ENCODE assay signal across 1 cellular context in the genomic region with DNA sequence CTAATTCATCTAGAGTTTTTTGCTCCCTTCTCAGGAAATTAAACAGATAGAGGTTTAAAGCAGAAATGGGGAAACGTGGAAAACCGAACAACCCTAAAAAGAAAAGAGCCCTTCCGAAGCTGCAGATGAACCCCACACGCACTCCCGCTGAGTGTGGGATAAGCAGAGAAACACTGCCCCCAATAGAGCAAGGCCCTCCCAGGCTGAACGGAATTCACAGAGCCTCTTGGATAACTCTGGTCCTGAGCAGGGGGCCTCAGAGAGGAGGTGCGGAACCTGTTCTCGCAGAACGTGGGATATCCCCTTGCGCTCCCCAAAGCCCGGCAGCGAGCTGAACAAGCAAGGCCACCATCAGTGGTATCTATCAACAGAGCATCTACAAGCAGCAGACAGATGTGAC.
TF ChIP-seq lines count a peak whose summit lies in the region.

No MANE protein-coding gene starts in this region.

TF ChIP-seq in WTC11, 78 proteins besides CTCF, POLR2A, EP300 and RAD21 (continued from another document):
- TF ChIP-seq, protein P1, sequence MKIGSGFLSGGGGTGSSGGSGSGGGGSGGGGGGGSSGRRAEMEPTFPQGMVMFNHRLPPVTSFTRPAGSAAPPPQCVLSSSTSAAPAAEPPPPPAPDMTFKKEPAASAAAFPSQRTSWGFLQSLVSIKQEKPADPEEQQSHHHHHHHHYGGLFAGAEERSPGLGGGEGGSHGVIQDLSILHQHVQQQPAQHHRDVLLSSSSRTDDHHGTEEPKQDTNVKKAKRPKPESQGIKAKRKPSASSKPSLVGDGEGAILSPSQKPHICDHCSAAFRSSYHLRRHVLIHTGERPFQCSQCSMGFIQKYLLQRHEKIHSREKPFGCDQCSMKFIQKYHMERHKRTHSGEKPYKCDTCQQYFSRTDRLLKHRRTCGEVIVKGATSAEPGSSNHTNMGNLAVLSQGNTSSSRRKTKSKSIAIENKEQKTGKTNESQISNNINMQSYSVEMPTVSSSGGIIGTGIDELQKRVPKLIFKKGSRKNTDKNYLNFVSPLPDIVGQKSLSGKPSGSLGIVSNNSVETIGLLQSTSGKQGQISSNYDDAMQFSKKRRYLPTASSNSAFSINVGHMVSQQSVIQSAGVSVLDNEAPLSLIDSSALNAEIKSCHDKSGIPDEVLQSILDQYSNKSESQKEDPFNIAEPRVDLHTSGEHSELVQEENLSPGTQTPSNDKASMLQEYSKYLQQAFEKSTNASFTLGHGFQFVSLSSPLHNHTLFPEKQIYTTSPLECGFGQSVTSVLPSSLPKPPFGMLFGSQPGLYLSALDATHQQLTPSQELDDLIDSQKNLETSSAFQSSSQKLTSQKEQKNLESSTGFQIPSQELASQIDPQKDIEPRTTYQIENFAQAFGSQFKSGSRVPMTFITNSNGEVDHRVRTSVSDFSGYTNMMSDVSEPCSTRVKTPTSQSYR (CRISPR knock-in tag; IDR thresholded peaks at IDR 0.05) = no peak
- no peak for TF ChIP-seq ZNF219 (CRISPR knock-in tag; IDR thresholded peaks at IDR 0.05; ENCODE audit: borderline replicate concordance)
- no peak for TF ChIP-seq NFYB (CRISPR knock-in tag; conservative IDR thresholded peaks at IDR 0.05; ENCODE audit: low read depth)
- TF ChIP-seq, protein P2, sequence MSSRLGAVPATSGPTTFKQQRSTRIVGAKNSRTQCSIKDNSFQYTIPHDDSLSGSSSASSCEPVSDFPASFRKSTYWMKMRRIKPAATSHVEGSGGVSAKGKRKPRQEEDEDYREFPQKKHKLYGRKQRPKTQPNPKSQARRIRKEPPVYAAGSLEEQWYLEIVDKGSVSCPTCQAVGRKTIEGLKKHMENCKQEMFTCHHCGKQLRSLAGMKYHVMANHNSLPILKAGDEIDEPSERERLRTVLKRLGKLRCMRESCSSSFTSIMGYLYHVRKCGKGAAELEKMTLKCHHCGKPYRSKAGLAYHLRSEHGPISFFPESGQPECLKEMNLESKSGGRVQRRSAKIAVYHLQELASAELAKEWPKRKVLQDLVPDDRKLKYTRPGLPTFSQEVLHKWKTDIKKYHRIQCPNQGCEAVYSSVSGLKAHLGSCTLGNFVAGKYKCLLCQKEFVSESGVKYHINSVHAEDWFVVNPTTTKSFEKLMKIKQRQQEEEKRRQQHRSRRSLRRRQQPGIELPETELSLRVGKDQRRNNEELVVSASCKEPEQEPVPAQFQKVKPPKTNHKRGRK (CRISPR knock-in tag; IDR thresholded peaks at IDR 0.05; ENCODE audit: borderline replicate concordance) = no peak
- TF ChIP-seq OVOL2 (CRISPR knock-in tag; IDR thresholded peaks at IDR 0.05; ENCODE audit: borderline replicate concordance) = no peak
- TF ChIP-seq JAZF1 (CRISPR knock-in tag; IDR thresholded peaks at IDR 0.05) = no peak
- no peak for TF ChIP-seq ZNF121 (CRISPR knock-in tag; IDR thresholded peaks at IDR 0.05)
- TF ChIP-seq KAT7 (CRISPR knock-in tag; IDR thresholded peaks at IDR 0.05; ENCODE audit: borderline replicate concordance) = no peak
- TF ChIP-seq PRRX2 (CRISPR knock-in tag; IDR thresholded peaks at IDR 0.05) = no peak
- TF ChIP-seq IRF2 (CRISPR knock-in tag; IDR thresholded peaks at IDR 0.05; ENCODE audit: borderline replicate concordance, low read depth) = no peak
- TF ChIP-seq, protein P3, sequence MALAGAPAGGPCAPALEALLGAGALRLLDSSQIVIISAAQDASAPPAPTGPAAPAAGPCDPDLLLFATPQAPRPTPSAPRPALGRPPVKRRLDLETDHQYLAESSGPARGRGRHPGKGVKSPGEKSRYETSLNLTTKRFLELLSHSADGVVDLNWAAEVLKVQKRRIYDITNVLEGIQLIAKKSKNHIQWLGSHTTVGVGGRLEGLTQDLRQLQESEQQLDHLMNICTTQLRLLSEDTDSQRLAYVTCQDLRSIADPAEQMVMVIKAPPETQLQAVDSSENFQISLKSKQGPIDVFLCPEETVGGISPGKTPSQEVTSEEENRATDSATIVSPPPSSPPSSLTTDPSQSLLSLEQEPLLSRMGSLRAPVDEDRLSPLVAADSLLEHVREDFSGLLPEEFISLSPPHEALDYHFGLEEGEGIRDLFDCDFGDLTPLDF (CRISPR knock-in tag; IDR thresholded peaks at IDR 0.05) = no peak
- TF ChIP-seq CBFB (CRISPR knock-in tag; IDR thresholded peaks at IDR 0.05; ENCODE audit: low read depth) = no peak
- no peak for TF ChIP-seq HMGA2 (CRISPR knock-in tag; IDR thresholded peaks at IDR 0.05)
- TF ChIP-seq ZBTB21 (CRISPR knock-in tag; IDR thresholded peaks at IDR 0.05; ENCODE audit: borderline replicate concordance) = no peak
- no peak for TF ChIP-seq MXD4 (CRISPR knock-in tag; IDR thresholded peaks at IDR 0.05; ENCODE audit: borderline replicate concordance)
- TF ChIP-seq ATF6 (CRISPR knock-in tag; IDR thresholded peaks at IDR 0.05) = no peak
- TF ChIP-seq ZNF425 (CRISPR knock-in tag; conservative IDR thresholded peaks at IDR 0.05) = no peak
